14 cellular contexts compared by ENCODE assay signal in the genomic region with DNA sequence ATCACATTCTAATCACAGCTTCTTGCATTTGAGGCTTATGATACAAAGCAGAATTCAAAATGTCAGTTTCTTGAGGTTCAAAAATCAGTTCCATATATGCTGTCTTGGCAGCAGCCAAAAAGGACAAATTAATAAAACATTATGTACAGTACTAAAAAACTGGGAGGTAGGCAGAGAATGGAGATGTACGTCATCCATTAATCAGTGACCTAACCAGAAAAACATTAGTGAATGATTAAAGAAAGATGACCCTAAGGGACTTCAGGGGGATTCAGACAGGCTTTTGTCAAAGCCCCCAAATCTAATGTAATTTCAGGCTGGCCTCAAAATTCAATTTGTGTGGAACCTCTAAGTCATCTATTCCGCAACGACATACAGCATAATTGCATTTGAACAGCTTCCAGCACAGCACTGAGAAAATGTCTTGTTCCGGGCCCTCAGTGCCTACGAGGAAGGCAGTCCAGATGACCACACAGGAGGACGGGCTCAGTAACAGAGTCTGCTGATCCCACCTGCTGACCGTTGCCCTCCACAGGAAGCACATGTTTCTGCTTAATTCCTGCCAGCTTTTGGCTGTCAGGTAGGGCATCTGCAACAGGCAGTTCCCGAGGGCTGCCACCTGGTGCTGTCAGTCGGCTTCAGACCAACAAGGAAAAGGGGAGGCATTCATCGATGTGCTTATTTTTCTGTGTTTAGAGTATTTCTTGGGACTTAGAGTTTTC.
DNase-seq lines count a peak whose midpoint lies in the region; ATAC-seq, FAIRE-seq and TF ChIP-seq lines count a peak whose summit lies in the region.
"Had no signal": no experiment of that assay in that cellular context is flagged by ENCODE, and none has a peak within 500 bp of the region (broad histone marks: within the 10 kb centered on the region; RNA-seq: fewer than 3 reads in every experiment).

No MANE protein-coding gene starts in this region.

- H3K27me3 ChIP-seq in RWPE2 (ENCODE audit: insufficient read depth, poor library complexity, severe bottlenecking), result no peaks in the 10 kb centered on the region
- H3K27me3 ChIP-seq in foreskin keratinocyte, result no peaks in the 10 kb centered on the region
- no peaks in the 10 kb centered on the region for H3K27me3 ChIP-seq in uterus

- intact Hi-C loops in uterus (cut with DNase I; ENCODE audit: low total_unique reads), result no loop called here

- H3K4me1 ChIP-seq in RWPE2 (ENCODE audit: insufficient read depth, poor library complexity, severe bottlenecking) (no peaks in the 10 kb centered on the region), foreskin keratinocyte (no peaks in the 10 kb centered on the region), uterus (peaks cover 0 to 5% of the 10 kb centered on the region in 2 donors)

- DNase-seq in RWPE2 (ENCODE audit: low spot score) (no peak), foreskin keratinocyte (no peak), uterus (no peak), HTR-8/SVneo (ENCODE audit: insufficient read length, low spot score) (no peak), LoVo (ENCODE audit: low spot score) (no peak)
- DNase-seq: activated CD4-positive, alpha-beta memory T cell treated with anti-CD3 and anti-CD28 coated beads for 36 hours; caudate nucleus; CD4-positive, alpha-beta T cell; GOT3; NCI-H187 had no signal

- no peak for FAIRE-seq in HTR-8/SVneo (lab: Jason Lieb, UNC)

- peaks cover 11% of the 10 kb centered on the region for H3K4me1 Mint-ChIP-seq in nephron

- H3K4me3 ChIP-seq in RWPE2 (ENCODE audit: severe bottlenecking), result no peak overlapping the region
- no peak overlapping the region for H3K4me3 ChIP-seq in uterus

- ATAC-seq in GM19397 (IDR thresholded peaks at IDR 0.05; ENCODE audit: unreplicated experiment) (peak; percentile 34), RWPE2 (ENCODE audit: low read depth) (peak; percentile 38; the same call in 1 of the 3 replicates), foreskin keratinocyte (peak; percentile 41), HG02973 (IDR thresholded peaks at IDR 0.05; ENCODE audit: unreplicated experiment) (no peak)

- H3K9me3 ChIP-seq in RWPE2 (ENCODE audit: severe bottlenecking), result no peaks in the 10 kb centered on the region
- H3K9me3 ChIP-seq in uterus, result no peaks in the 10 kb centered on the region

- H3K9me3 Mint-ChIP-seq in nephron, result no peaks in the 10 kb centered on the region
- H3K9me3 Mint-ChIP-seq: activated CD4-positive, alpha-beta memory T cell treated with anti-CD3 and anti-CD28 coated beads for 36 hours; CD4-positive, alpha-beta T cell; T-helper 2 cell treated with Interferon-gamma antibody and Interleukin-4, amounts not matched to agents 5 μg/mL and 100 μg/mL, for 36 hours had no signal

- H3K27ac ChIP-seq in RWPE2 (ENCODE audit: poor library complexity, severe bottlenecking) (no peak overlapping the region), foreskin keratinocyte (no peak overlapping the region), uterus (no peak overlapping the region)

- H3K4me3 Mint-ChIP-seq in nephron, result peak overlapping the region in 2 of 3 experiments; percentile 19 to 33
- H3K4me3 Mint-ChIP-seq: activated CD4-positive, alpha-beta memory T cell treated with anti-CD3 and anti-CD28 coated beads for 36 hours; CD4-positive, alpha-beta T cell; T-helper 2 cell treated with Interferon-gamma antibody and Interleukin-4, amounts not matched to agents 5 μg/mL and 100 μg/mL, for 36 hours had no signal

- H3K27me3 Mint-ChIP-seq in nephron (ENCODE audit: low read depth), result peaks cover 29% of the 10 kb centered on the region
- H3K27me3 Mint-ChIP-seq: activated CD4-positive, alpha-beta memory T cell treated with anti-CD3 and anti-CD28 coated beads for 36 hours; CD4-positive, alpha-beta T cell had no signal

- TF ChIP-seq CTCF in RWPE2 (IDR thresholded peaks at IDR 0.05; ENCODE audit: poor library complexity, severe bottlenecking), result peak; percentile 21
- TF ChIP-seq CTCF in foreskin keratinocyte (conservative IDR thresholded peaks at IDR 0.05), result peak; percentile 24
- no peak for TF ChIP-seq CTCF in nephron (IDR thresholded peaks at IDR 0.05; ENCODE audit: unreplicated experiment in 3 of 3)
- TF ChIP-seq CTCF in uterus (IDR thresholded peaks at IDR 0.05), result no peak

- H3K36me3 Mint-ChIP-seq in nephron (ENCODE audit: low read depth), result no peaks in the 10 kb centered on the region
- H3K36me3 Mint-ChIP-seq: activated CD4-positive, alpha-beta memory T cell treated with anti-CD3 and anti-CD28 coated beads for 36 hours had no signal

- H3K27ac Mint-ChIP-seq in nephron, result peak overlapping the region; percentile 68 to 90 (median 78)
- H3K27ac Mint-ChIP-seq: activated CD4-positive, alpha-beta memory T cell treated with anti-CD3 and anti-CD28 coated beads for 36 hours; CD4-positive, alpha-beta T cell; T-helper 2 cell treated with Interferon-gamma antibody and Interleukin-4, amounts not matched to agents 5 μg/mL and 100 μg/mL, for 36 hours had no signal

- H3K36me3 ChIP-seq in RWPE2 (ENCODE audit: low read depth) (no peaks in the 10 kb centered on the region), uterus (no peaks in the 10 kb centered on the region)

- no peak for TF ChIP-seq POLR2A in uterus (IDR thresholded peaks at IDR 0.05)

Comparison
In these comparisons a context has a peak if more than half of its experiments do, and no peak if none do; other contexts are left out.
1. CTCF ChIP-seq: peak in RWPE2 (single experiment) and foreskin keratinocyte (single experiment); none in nephron (0 of 3) and uterus (0 of 4).